ENCODE assay signal across 15 cellular contexts in genomic region chr6:36633370-36633769, GRCh38.
"Had no signal": no experiment of that assay in that cellular context is flagged by ENCODE, and none has a peak within 500 bp of the region (broad histone marks: within the 10 kb centered on the region; RNA-seq: fewer than 3 reads in every experiment).

No MANE protein-coding gene starts in this region.

- ATAC-seq: activated CD8-positive, alpha-beta T cell treated with anti-CD3 and anti-CD28 coated beads for 36 hours; activated T-cell treated with anti-CD3 and anti-CD28 coated beads, Interleukin-2, amount 50 U/mL, for 4 hours; naive thymus-derived CD8-positive, alpha-beta T cell; stimulated activated naive CD8-positive, alpha-beta T cell treated with anti-CD3 and anti-CD28 coated beads, Interleukin-15, Interleukin-2, amounts not matched to agents 100 U/mL and 50 U/mL, for 24 hours; WTC11 had no signal

- DNase-seq: activated CD4-positive, alpha-beta T cell treated with anti-CD3 and anti-CD28 coated beads for 4 hours; activated CD8-positive, alpha-beta T cell treated with anti-CD3 and anti-CD28 coated beads for 36 hours; activated effector memory CD4-positive, alpha-beta T cell treated with Interleukin-2 at 50 U/mL for 16 hours; activated naive CD4-positive, alpha-beta T cell treated with anti-CD3 and anti-CD28 coated beads, Interleukin-2, amount 50 U/mL, for 16 hours; activated T-cell treated with anti-CD3 and anti-CD28 coated beads, Interleukin-2, amount 50 U/mL, for 4 hours; central memory CD4-positive, alpha-beta T cell; immature natural killer cell; naive thymus-derived CD8-positive, alpha-beta T cell; stimulated activated CD4-positive, alpha-beta T cell treated with anti-CD3 and anti-CD28 coated beads, Interleukin-4, amount 100 ng/mL, for 4 hours; stimulated activated CD8-positive, alpha-beta memory T cell treated with anti-CD3 and anti-CD28 coated beads, Interleukin-4, amount 100 ng/mL, for 48 hours; stimulated activated naive CD8-positive, alpha-beta T cell treated with anti-CD3 and anti-CD28 coated beads, Interleukin-15, Interleukin-2, amounts not matched to agents 100 U/mL and 50 U/mL, for 24 hours; T-helper 2 cell had no signal

- H3K36me3 ChIP-seq: colonic mucosa, upper lobe of left lung had no signal

- H3K27me3 ChIP-seq: colonic mucosa, upper lobe of left lung had no signal

- H3K27ac ChIP-seq: upper lobe of left lung had no signal

- H3K9me3 ChIP-seq: colonic mucosa, upper lobe of left lung had no signal

- H3K4me3 ChIP-seq: colonic mucosa, upper lobe of left lung had no signal
